27 cellular contexts compared by ENCODE assay signal in genomic region chr6:40753048-40753447, GRCh38.
"Had no signal": no experiment of that assay in that cellular context is flagged by ENCODE, and none has a peak within 500 bp of the region (broad histone marks: within the 10 kb centered on the region; RNA-seq: fewer than 3 reads in every experiment).

No MANE protein-coding gene starts in this region.

- H3K4me3 ChIP-seq: stomach, suprapubic skin, testis, thoracic aorta, thyroid gland, tibial artery, tibial nerve, transverse colon, upper lobe of left lung, upper lobe of right lung, uterus, vagina had no signal

- H3K27me3 ChIP-seq: testis, thyroid gland, upper lobe of left lung, uterus, vagina had no signal

- H3K27ac ChIP-seq: stomach, suprapubic skin, testis, thoracic aorta, thyroid gland, tibial artery, tibial nerve, transverse colon, upper lobe of left lung, upper lobe of right lung, uterus, vagina had no signal

- H3K9me3 ChIP-seq: stomach, suprapubic skin, testis, thoracic aorta, thyroid gland, tibial artery, tibial nerve, transverse colon, upper lobe of left lung, upper lobe of right lung, uterus, vagina had no signal

- H3K4me1 ChIP-seq: suprapubic skin, testis, thyroid gland, tibial artery, tibial nerve, transverse colon, upper lobe of left lung, upper lobe of right lung, vagina had no signal

- FAIRE-seq: urothelium cell line had no signal

- ATAC-seq: stimulated activated effector memory CD8-positive, alpha-beta T cell treated with anti-CD3 and anti-CD28 coated beads, Interleukin-12 subunit alpha, Interleukin-12 subunit beta, amount 100 ng/mL, for 72 hours; stimulated activated memory B cell treated with anti-CD40 and anti-IgM and Interleukin-4, amounts not matched to agents 10 μg/mL and 1 μg/mL and 100 μg/mL, for 72 hours; stimulated activated naive B cell treated with anti-CD40 and anti-IgM and Interleukin-4, amounts not matched to agents 10 μg/mL and 1 μg/mL and 100 μg/mL, for 72 hours; stimulated activated naive CD8-positive, alpha-beta T cell treated with anti-CD3 and anti-CD28 coated beads, Interleukin-15, amount 100 ng/mL, for 72 hours; stimulated activated naive CD8-positive, alpha-beta T cell treated with anti-CD3 and anti-CD28 coated beads, Interleukin-15, Interleukin-2, amounts not matched to agents 100 U/mL and 50 U/mL, for 24 hours; upper lobe of right lung had no signal

- DNase-seq: stimulated activated CD4-positive, alpha-beta T cell treated with anti-CD3 and anti-CD28 coated beads, Interleukin-2, amount 100 ng/mL, for 48 hours; stimulated activated CD4-positive, alpha-beta T cell treated with anti-CD3 and anti-CD28 coated beads, Interleukin-4, amount 100 ng/mL, for 1 hour; stimulated activated CD4-positive, alpha-beta T cell treated with anti-CD3 and anti-CD28 coated beads, Interleukin-4, amount 100 ng/mL, for 24 hours; stimulated activated CD4-positive, alpha-beta T cell treated with anti-CD3 and anti-CD28 coated beads, Interleukin-4, amount 100 ng/mL, for 4 hours; stimulated activated CD8-positive, alpha-beta memory T cell treated with anti-CD3 and anti-CD28 coated beads, Interleukin-4, amount 100 ng/mL, for 48 hours; stimulated activated naive B cell treated with anti-CD40 and anti-IgM and Interleukin-4, amounts not matched to agents 10 μg/mL and 1 μg/mL and 100 μg/mL, for 72 hours; stimulated activated naive CD4-positive, alpha-beta T cell; stimulated activated naive CD4-positive, alpha-beta T cell treated with Interleukin-2 at 50 U/mL for 16 hours; stimulated activated naive CD8-positive, alpha-beta T cell treated with anti-CD3 and anti-CD28 coated beads, Interleukin-15, amount 100 ng/mL, for 72 hours; stimulated activated naive CD8-positive, alpha-beta T cell treated with anti-CD3 and anti-CD28 coated beads, Interleukin-15, Interleukin-2, amounts not matched to agents 100 U/mL and 50 U/mL, for 24 hours; stomach; substantia nigra; testis; thyroid gland; tibial artery; transverse colon; trophoblast cell; upper lobe of left lung; upper lobe of right lung; uterus had no signal

- H3K36me3 ChIP-seq: stomach, suprapubic skin, thoracic aorta, thyroid gland, tibial artery, tibial nerve, transverse colon, upper lobe of left lung, upper lobe of right lung, uterus, vagina had no signal
